21 cellular contexts compared by ENCODE assay signal in genomic region chr10:126087274-126087673, GRCh38.
"Had no signal": no experiment of that assay in that cellular context is flagged by ENCODE, and none has a peak within 500 bp of the region (broad histone marks: within the 10 kb centered on the region; RNA-seq: fewer than 3 reads in every experiment).

No MANE protein-coding gene starts in this region.

- H3K27me3 Mint-ChIP-seq: T-cell had no signal

- FAIRE-seq: RCC 7860 had no signal

- H3K36me3 Mint-ChIP-seq: T-cell had no signal

- H3K4me1 Mint-ChIP-seq: T-cell had no signal

- H3K4me3 Mint-ChIP-seq: T-cell had no signal

- H3K9me3 Mint-ChIP-seq: T-cell had no signal

- DNase-seq: KBM-7, MG63, MV-4-11, NCI-H1048, NCI-H1105, NCI-H1436 treated with DMSO at 0.1 percent for 48 hours, NCI-H1694, NCI-H187 treated with DMSO at 0.1 percent for 48 hours, NCI-H2029 treated with DMSO at 0.1 percent for 48 hours, NCI-H2171 treated with DMSO at 0.1 percent for 48 hours, NCI-H345, NCI-H446 treated with DMSO at 0.1 percent for 48 hours, NCI-H510A treated with DMSO at 0.1 percent for 48 hours, NCI-H526 treated with DMSO at 0.1 percent for 48 hours, NCI-H774, Right ventricle myocardium superior, RPMI8226, SIG-M5, SW 1271, T-cell had no signal

- H3K27ac Mint-ChIP-seq: T-cell had no signal
